Comparison of ENCODE assay signal across 14 cellular contexts in the genomic region with DNA sequence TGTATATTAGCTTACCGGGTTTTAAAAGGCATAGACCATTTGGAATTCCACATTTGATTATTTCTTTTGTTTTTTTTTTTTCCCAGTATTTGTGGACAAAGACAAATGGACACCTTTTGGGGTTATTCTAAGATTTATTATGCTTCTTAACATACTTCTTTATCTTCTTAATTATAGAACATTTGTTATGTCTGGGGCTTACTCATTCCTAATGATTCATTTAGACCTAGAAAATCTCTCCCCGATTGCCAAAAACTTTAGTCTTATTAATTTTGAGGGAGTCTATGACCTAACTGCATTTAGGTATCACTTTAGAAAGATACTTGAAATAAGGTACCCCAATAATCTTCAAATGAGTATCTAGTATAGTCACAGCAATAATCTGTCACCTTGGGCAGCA.
DNase-seq lines count a peak whose midpoint lies in the region; ATAC-seq and TF ChIP-seq lines count a peak whose summit lies in the region.
"Had no signal": no experiment of that assay in that cellular context is flagged by ENCODE, and none has a peak within 500 bp of the region (broad histone marks: within the 10 kb centered on the region; RNA-seq: fewer than 3 reads in every experiment).

No MANE protein-coding gene starts in this region.

- TF ChIP-seq CTCF in RWPE2 (IDR thresholded peaks at IDR 0.05; ENCODE audit: poor library complexity, severe bottlenecking) (no peak), fibroblast of the aortic adventitia (IDR thresholded peaks at IDR 0.05; ENCODE audit: insufficient read depth, low read length) (no peak)

- H3K27me3 ChIP-seq in GM23248 (replicated peaks; ENCODE audit: insufficient read depth) (no peaks in the 10 kb centered on the region), RWPE2 (ENCODE audit: insufficient read depth, poor library complexity, severe bottlenecking) (no peaks in the 10 kb centered on the region)

- no peak overlapping the region for H3K27ac ChIP-seq in GM23248
- peak overlapping the region; percentile 59 for H3K27ac ChIP-seq in RWPE2 (ENCODE audit: poor library complexity, severe bottlenecking)
- H3K27ac ChIP-seq: C4-2B had no signal

- H3K4me1 Mint-ChIP-seq in stimulated activated memory B cell treated with anti-CD40 and anti-IgM and Interleukin-4, amounts not matched to agents 10 μg/mL and 1 μg/mL and 100 μg/mL, for 72 hours = no peaks in the 10 kb centered on the region

- H3K4me3 Mint-ChIP-seq in stimulated activated memory B cell treated with anti-CD40 and anti-IgM and Interleukin-4, amounts not matched to agents 10 μg/mL and 1 μg/mL and 100 μg/mL, for 72 hours = no peak overlapping the region
- H3K4me3 Mint-ChIP-seq: CD4-positive, alpha-beta memory T cell had no signal

- DNase-seq in EL (peak; percentile 14), GM23248 (peak; percentile 59), RWPE2 (ENCODE audit: low spot score) (no peak), fibroblast of the aortic adventitia (ENCODE audit: low read depth) (peak; percentile 17), NCI-H526 (lab: John Stamatoyannopoulos, UW) (no peak), midbrain (lab: John Stamatoyannopoulos, UW) (no peak)
- DNase-seq: BE2C; CD4-positive, alpha-beta memory T cell; DMS79; H7; KBM-7 had no signal

- H3K79me2 ChIP-seq in GM23248 (ENCODE audit: insufficient read depth) = no peaks in the 10 kb centered on the region

- ATAC-seq in RWPE2 (ENCODE audit: low read depth) (no peak), HG02970 (IDR thresholded peaks at IDR 0.05; ENCODE audit: low FRiP score, unreplicated experiment) (no peak)
- no peak for ATAC-seq in stimulated activated memory B cell treated with anti-CD40 and anti-IgM and Interleukin-4, amounts not matched to agents 10 μg/mL and 1 μg/mL and 100 μg/mL, for 72 hours

- H3K9me2 ChIP-seq in GM23248 (ENCODE audit: insufficient read depth) = no peaks in the 10 kb centered on the region

- no peaks in the 10 kb centered on the region for H3K36me3 Mint-ChIP-seq in stimulated activated memory B cell treated with anti-CD40 and anti-IgM and Interleukin-4, amounts not matched to agents 10 μg/mL and 1 μg/mL and 100 μg/mL, for 72 hours
- H3K36me3 Mint-ChIP-seq: CD4-positive, alpha-beta memory T cell had no signal

- peaks cover 12% of the 10 kb centered on the region for H3K27me3 Mint-ChIP-seq in stimulated activated memory B cell treated with anti-CD40 and anti-IgM and Interleukin-4, amounts not matched to agents 10 μg/mL and 1 μg/mL and 100 μg/mL, for 72 hours

- H3K9me3 Mint-ChIP-seq in stimulated activated memory B cell treated with anti-CD40 and anti-IgM and Interleukin-4, amounts not matched to agents 10 μg/mL and 1 μg/mL and 100 μg/mL, for 72 hours = no peaks in the 10 kb centered on the region

- no peak overlapping the region for H3K4me3 ChIP-seq in GM23248
- H3K4me3 ChIP-seq in RWPE2 (ENCODE audit: severe bottlenecking) = no peak overlapping the region
- H3K4me3 ChIP-seq in fibroblast of the aortic adventitia (ENCODE audit: low read depth, low read length) = no peak overlapping the region

- no peak overlapping the region for H2AFZ ChIP-seq in GM23248

- H3F3A ChIP-seq in GM23248 (ENCODE audit: insufficient read depth) = peaks cover 4% of the 10 kb centered on the region; the same call in 1 of the 2 replicates

- H3K36me3 ChIP-seq in GM23248 (ENCODE audit: low read depth) (no peaks in the 10 kb centered on the region), RWPE2 (ENCODE audit: low read depth) (no peaks in the 10 kb centered on the region)
- H3K36me3 ChIP-seq: BE2C had no signal

- no peaks in the 10 kb centered on the region for H3K9me3 ChIP-seq in GM23248 (ENCODE audit: low read depth)
- H3K9me3 ChIP-seq in RWPE2 (ENCODE audit: severe bottlenecking) = no peaks in the 10 kb centered on the region
- H3K9me3 ChIP-seq: BE2C had no signal

- 22 to 28% methylated on average over 2 of the region's 2 CpGs for WGBS in GM23248 (ENCODE audit: low coverage in 1 of 2, low lambda C conversion rate in 2 of 2, missing lambda C conversion rate in 2 of 2), 2 experiments

- H3K4me1 ChIP-seq in GM23248 (ENCODE audit: insufficient read depth) = peaks cover 23% of the 10 kb centered on the region
- peaks cover 8% of the 10 kb centered on the region for H3K4me1 ChIP-seq in RWPE2 (ENCODE audit: insufficient read depth, poor library complexity, severe bottlenecking)
- H3K4me1 ChIP-seq: BE2C had no signal

- H3K9ac ChIP-seq in GM23248 = no peak overlapping the region

- in situ Hi-C loops in GM23248 (cut with MboI) = no loop called here

- no peak overlapping the region for H3K27ac Mint-ChIP-seq in stimulated activated memory B cell treated with anti-CD40 and anti-IgM and Interleukin-4, amounts not matched to agents 10 μg/mL and 1 μg/mL and 100 μg/mL, for 72 hours
- H3K27ac Mint-ChIP-seq: CD4-positive, alpha-beta memory T cell had no signal

- H4K20me1 ChIP-seq in GM23248 (ENCODE audit: insufficient read depth) = no peaks in the 10 kb centered on the region

- peak overlapping the region; percentile 27 for H3K4me2 ChIP-seq in GM23248 (ENCODE audit: unreplicated experiment)

Comparison
In these comparisons a context has a peak if more than half of its experiments do, and no peak if none do; other contexts are left out.
1. DNase-seq: peak in EL (single experiment), GM23248 (single experiment) and fibroblast of the aortic adventitia (single experiment); none in RWPE2 (single experiment), NCI-H526 (0 of 2) and midbrain (single experiment).